In genomic region chr5:81751009-81751835, GRCh38 we compare ENCODE assay signal across 8 cellular contexts. TPM values are rescaled to one million over a fixed set of nuclear protein-coding genes. Genes with fewer than 3 reads are reported as not detected.
DNase-seq lines count a peak whose midpoint lies in the region; ATAC-seq and TF ChIP-seq lines count a peak whose summit lies in the region.

Gene SSBP2 (minus strand): TSS chr5:81751097. CDS start chr5:81751042, 55 bp downstream.

- no peaks in the 10 kb centered on the region for H3K36me3 ChIP-seq in upper lobe of left lung

- WGBS in upper lobe of left lung, 2 donors, result 0 to 2% methylated on average over 2 to 44 of the region's 73 CpGs

- DNase-seq in GM13977 (ENCODE audit: low spot score) (peak; percentile 97), NCI-H1436 treated with DMSO at 0.1 percent for 48 hours (lab: John Stamatoyannopoulos, UW) (peak; percentile 90), T-helper 1 cell (peak; percentile 98 to 99 (median 99)), amniotic epithelial cell (ENCODE audit: low read depth) (peak; percentile 99), left cardiac atrium (peak; percentile 98), posterior vena cava (ENCODE audit: low spot score) (peak; percentile 100), upper lobe of left lung (peak; percentile 99 to 100)

- peak within 1 kb of the TSS; percentile 71 to 96 (median 94) for H3K4me3 ChIP-seq in upper lobe of left lung

- TF ChIP-seq POLR2A in upper lobe of left lung (IDR thresholded peaks at IDR 0.05), result peak in 3 of 4 donors; percentile 49 to 83 (median 74)

- intact Hi-C loops in left cardiac atrium (cut with DNase I), result loop anchor here (1.0 to 10.0 kb wide), 6 partner anchors 36 to 414 kb away; partner anchors contain the start of gene ATG10 (in 1 of the 2)
- intact Hi-C loops in posterior vena cava (cut with DNase I), result loop anchor here (2.0 to 10.0 kb wide), 5 partner anchors 100 to 414 kb away; partner anchors contain the start of gene ATG10 (in 1 of the 2)

- in situ Hi-C loops in GM13977 (cut with MboI; ENCODE audit: low pct_unique_long_range_greater_than_20kb, low sequenced_read_pairs, unreplicated experiment), result no loop called here

- H3K4me1 ChIP-seq in upper lobe of left lung, result peaks cover 21 to 31% (median 24%) of the 10 kb centered on the region in 4 donors

- H3K9me3 ChIP-seq in upper lobe of left lung, result no peaks in the 10 kb centered on the region

- peak; percentile 69 for ATAC-seq in HG02852 (IDR thresholded peaks at IDR 0.05; ENCODE audit: unreplicated experiment)
- peak; percentile 93 to 97 for ATAC-seq in left cardiac atrium
- ATAC-seq in upper lobe of left lung (ENCODE audit: low FRiP score in 2 of 2), result peak; percentile 96 to 99

- TF ChIP-seq EP300 in upper lobe of left lung (IDR thresholded peaks at IDR 0.05), result peak in 2 of 4 donors; percentile 56 to 85

- TF ChIP-seq CTCF in GM13977 (IDR thresholded peaks at IDR 0.05; ENCODE audit: extremely low read depth, insufficient read depth, missing control alignments) (no peak), upper lobe of left lung (IDR thresholded peaks at IDR 0.05) (peak in 1 of 6 experiments; percentile 6)

- peak within 1 kb of the TSS; percentile 99 to 100 (median 99) for H3K27ac ChIP-seq in upper lobe of left lung

- H3K27me3 ChIP-seq in upper lobe of left lung, result no peaks in the 10 kb centered on the region

RNA-seq across cellular contexts. Expression of gene SSBP2, which starts in this region (rescaled TPM):
- total RNA-seq in left cardiac atrium, result 10 to 100 TPM; 37.7 to 46.9 TPM
- 10 to 100 TPM; 68.7 to 88.6 TPM for total RNA-seq in posterior vena cava
- 100 to 1,000 TPM in 1 of 6 donors, 10 to 100 TPM in 5; 23.0 to 110 (median 32.9) TPM for total RNA-seq in upper lobe of left lung

Comparison
In these comparisons a context has a peak if more than half of its experiments do, and no peak if none do; other contexts are left out.
1. Peak in every context shown above with its lines: DNase-seq, ATAC-seq, H3K4me3 ChIP-seq and H3K27ac ChIP-seq.